15 cellular contexts compared by ENCODE assay signal in the genomic region with DNA sequence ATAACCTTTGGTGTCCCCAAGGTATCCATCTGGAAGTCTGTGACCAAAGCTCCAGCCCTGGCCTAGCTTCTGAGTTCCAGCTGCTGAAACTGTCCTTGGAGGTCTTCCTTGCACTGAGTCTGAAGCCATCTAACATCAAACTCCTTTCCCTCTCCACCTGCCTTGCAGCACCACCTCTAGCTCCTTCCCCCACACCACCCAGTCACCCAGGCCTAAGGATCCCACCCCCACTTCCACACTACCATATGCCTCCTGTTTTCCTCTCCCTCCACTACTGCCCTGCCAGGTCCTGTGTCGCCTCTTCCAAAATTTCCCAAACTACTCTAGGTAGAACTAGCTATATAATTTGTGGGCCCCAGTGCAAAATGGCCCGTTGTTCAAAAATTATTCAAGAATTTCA. TPM values are rescaled to one million over a fixed set of nuclear protein-coding genes. Genes with fewer than 3 reads are reported as not detected.
A peak's percentile ranks its signal among the peaks of the same experiment; 100 is the strongest.
DNase-seq lines count a peak whose midpoint lies in the region; ATAC-seq, FAIRE-seq and TF ChIP-seq lines count a peak whose summit lies in the region.
"Had no signal": no experiment of that assay in that cellular context is flagged by ENCODE, and none has a peak within 500 bp of the region (broad histone marks: within the 10 kb centered on the region; RNA-seq: fewer than 3 reads in every experiment).

No MANE protein-coding gene starts in this region.

- no peaks in the 10 kb centered on the region for H3K9me2 ChIP-seq in PC-9 (ENCODE audit: insufficient read depth)

- H3K27ac ChIP-seq in HepG2 (ENCODE audit: extremely low read length, insufficient read depth, low read length) (no peak overlapping the region), right lobe of liver (no peak overlapping the region), PC-9 (no peak overlapping the region)
- H3K27ac ChIP-seq: RWPE1, vagina had no signal

- no peak for TF ChIP-seq CTCF in HepG2 (CRISPR knock-in tag; IDR thresholded peaks at IDR 0.05)
- no peak for TF ChIP-seq CTCF in right lobe of liver (IDR thresholded peaks at IDR 0.05)
- TF ChIP-seq CTCF in PC-9 (conservative IDR thresholded peaks at IDR 0.05), result no peak

- no peak for DNase-seq in HepG2 (ENCODE audit: low spot score)
- DNase-seq in right lobe of liver, result no peak
- no peak for DNase-seq in PC-9
- DNase-seq in activated naive CD8-positive, alpha-beta T cell treated with anti-CD3 and anti-CD28 coated beads, Interleukin-2, amount 50 U/mL, for 24 hours, result no peak
- peak; percentile 46 to 47 for DNase-seq in stimulated activated naive CD8-positive, alpha-beta T cell treated with anti-CD3 and anti-CD28 coated beads, Interleukin-15, amount 100 ng/mL, for 72 hours
- no peak for DNase-seq in midbrain (lab: John Stamatoyannopoulos, UW)
- DNase-seq: occipital lobe had no signal

- H3F3A ChIP-seq in PC-9 (ENCODE audit: insufficient read depth, low read depth), result peaks cover 32% of the 10 kb centered on the region

- H2AFZ ChIP-seq in HepG2 (ENCODE audit: low read length), result no peak overlapping the region
- H2AFZ ChIP-seq in PC-9, result no peak overlapping the region

- TF ChIP-seq POLR2A in HepG2 (IDR thresholded peaks at IDR 0.05; ENCODE audit: insufficient read depth in 1 of 2, low read depth in 2 of 2, low read length in 2 of 2), result no peak
- TF ChIP-seq POLR2A in right lobe of liver (IDR thresholded peaks at IDR 0.05), result no peak

- no peak overlapping the region for H3K4me2 ChIP-seq in HepG2 (ENCODE audit: low read depth, low read length)
- H3K4me2 ChIP-seq in PC-9, result peak overlapping the region; percentile 14; the same call in 1 of the 2 replicates

- H3K27me3 Mint-ChIP-seq in activated naive CD8-positive, alpha-beta T cell treated with anti-CD3 and anti-CD28 coated beads, Interleukin-2, amount 50 U/mL, for 24 hours, result peaks cover 20% of the 10 kb centered on the region
- H3K27me3 Mint-ChIP-seq in stimulated activated naive CD8-positive, alpha-beta T cell treated with anti-CD3 and anti-CD28 coated beads, Interleukin-15, amount 100 ng/mL, for 72 hours, result peaks cover 41% of the 10 kb centered on the region

- no peaks in the 10 kb centered on the region for H4K20me1 ChIP-seq in HepG2 (ENCODE audit: insufficient read depth, low read length)
- H4K20me1 ChIP-seq in PC-9 (ENCODE audit: insufficient read depth), result no peaks in the 10 kb centered on the region; the same call in 1 of the 2 replicates

- no peaks in the 10 kb centered on the region for H3K9me3 Mint-ChIP-seq in activated naive CD8-positive, alpha-beta T cell treated with anti-CD3 and anti-CD28 coated beads, Interleukin-2, amount 50 U/mL, for 24 hours
- no peaks in the 10 kb centered on the region for H3K9me3 Mint-ChIP-seq in stimulated activated naive CD8-positive, alpha-beta T cell treated with anti-CD3 and anti-CD28 coated beads, Interleukin-15, amount 100 ng/mL, for 72 hours

- no peaks in the 10 kb centered on the region for H3K36me3 Mint-ChIP-seq in activated naive CD8-positive, alpha-beta T cell treated with anti-CD3 and anti-CD28 coated beads, Interleukin-2, amount 50 U/mL, for 24 hours (ENCODE audit: low read depth)

- H3K9me3 ChIP-seq in HepG2 (ENCODE audit: low read length) (no peaks in the 10 kb centered on the region), right lobe of liver (no peaks in the 10 kb centered on the region), PC-9 (ENCODE audit: insufficient read depth, low read depth) (no peaks in the 10 kb centered on the region)
- H3K9me3 ChIP-seq: vagina had no signal

- H3K79me2 ChIP-seq in HepG2 (ENCODE audit: insufficient read depth, low read length), result no peaks in the 10 kb centered on the region
- no peaks in the 10 kb centered on the region for H3K79me2 ChIP-seq in PC-9 (ENCODE audit: low read depth)

- WGBS in HepG2 (ENCODE audit: low lambda C conversion rate), result 35% methylated on average over 2 of the region's 2 CpGs
- WGBS in right lobe of liver (ENCODE audit: insufficient coverage, low coverage, low lambda C conversion rate, missing lambda C conversion rate), result 60% methylated on average over 2 of the region's 2 CpGs

- CTCF ChIA-PET in HepG2 (lab: Yijun Ruan, JAX; ENCODE audit: low intra/inter-chr PET ratio, low total read pairs), result interaction anchor here (0.8 to 2.7 kb wide), 9 partner anchors 13 to 452 kb away, joined by 3 to 96 read pairs (median 6); a partner anchor contains a TSS
- CTCF ChIA-PET in PC-9 (lab: Charles Lee), result interaction anchor here (0.6 to 2.7 kb wide), 11 partner anchors 9 to 703 kb away, joined by 3 to 18 read pairs (median 5); a partner anchor contains a TSS

- H3K27me3 ChIP-seq in HepG2 (ENCODE audit: control insufficient read depth in 1 of 2, insufficient read depth in 2 of 2, low read length in 2 of 2) (peaks cover 5 to 28% of the 10 kb centered on the region in 2 experiments; a peak in 4 of 5 replicates), right lobe of liver (no peaks in the 10 kb centered on the region), PC-9 (ENCODE audit: insufficient read depth, low read depth) (no peaks in the 10 kb centered on the region)
- H3K27me3 ChIP-seq: vagina had no signal

- peaks cover 47% of the 10 kb centered on the region for H3K4me1 Mint-ChIP-seq in activated naive CD8-positive, alpha-beta T cell treated with anti-CD3 and anti-CD28 coated beads, Interleukin-2, amount 50 U/mL, for 24 hours
- peaks cover 68% of the 10 kb centered on the region for H3K4me1 Mint-ChIP-seq in stimulated activated naive CD8-positive, alpha-beta T cell treated with anti-CD3 and anti-CD28 coated beads, Interleukin-15, amount 100 ng/mL, for 72 hours

- intact Hi-C loops in HepG2 (cut with micrococcal nuclease; ENCODE audit: unreplicated experiment) (loop anchor here (1.0 kb wide), 3 partner anchors 40 to 131 kb away; no protein-coding TSS in a partner anchor), right lobe of liver (cut with DNase I) (loop anchor here (5.0 to 10.0 kb wide), 3 partner anchors 118 to 456 kb away; no protein-coding TSS in a partner anchor), PC-9 (cut with micrococcal nuclease; ENCODE audit: unreplicated experiment) (loop anchor here (1.0 kb wide), 3 partner anchors 44 to 452 kb away; a partner anchor contains a TSS)

- TF ChIP-seq RAD21 in HepG2 (CRISPR knock-in tag; IDR thresholded peaks at IDR 0.05), result no peak

- no TSS peak for BruUV-seq in HepG2 (replicated peaks; lab: Mats Ljungman, UMichigan)
- BruUV-seq in PC-9 (replicated peaks; lab: Mats Ljungman, UMichigan), result no TSS peak

- no peak for TF ChIP-seq EP300 in HepG2 (IDR thresholded peaks at IDR 0.05; ENCODE audit: low read depth in 2 of 2, low read length in 2 of 2)
- no peak for TF ChIP-seq EP300 in HepG2 (CRISPR knock-in tag; IDR thresholded peaks at IDR 0.05; ENCODE audit: borderline replicate concordance)

- H3K27ac Mint-ChIP-seq in activated naive CD8-positive, alpha-beta T cell treated with anti-CD3 and anti-CD28 coated beads, Interleukin-2, amount 50 U/mL, for 24 hours, result peak overlapping the region; percentile 78
- H3K27ac Mint-ChIP-seq in stimulated activated naive CD8-positive, alpha-beta T cell treated with anti-CD3 and anti-CD28 coated beads, Interleukin-15, amount 100 ng/mL, for 72 hours, result peak overlapping the region; percentile 98 to 100

- FAIRE-seq in HepG2 (lab: Jason Lieb, UNC), result no peak

- no peak overlapping the region for H3K9ac ChIP-seq in HepG2 (ENCODE audit: insufficient read depth, low read depth, low read length)

- POLR2A ChIA-PET in HepG2 (lab: Yijun Ruan, JAX), result interaction anchor here (1.4 to 4.3 kb wide), 7 partner anchors 23 to 452 kb away, joined by 4 to 21 read pairs (median 8); a partner anchor contains a TSS
- POLR2A ChIA-PET in PC-9 (lab: Charles Lee; ENCODE audit: unreplicated experiment), result interaction anchor here (0.5 kb wide), 1 partner anchor 199 kb away, joined by 8 read pairs; no protein-coding TSS in a partner anchor

- H3K36me3 ChIP-seq in HepG2 (replicated peaks in 1 of 2; ENCODE audit: control insufficient read depth in 1 of 2, insufficient read depth in 2 of 2, low read length in 2 of 2) (no peaks in the 10 kb centered on the region), right lobe of liver (no peaks in the 10 kb centered on the region), PC-9 (ENCODE audit: low read depth) (no peaks in the 10 kb centered on the region)
- H3K36me3 ChIP-seq: vagina had no signal

- in situ Hi-C loops in HepG2 (cut with HindIII; ENCODE audit: extremely low pct_ligation_motif_present, low pct_unique_long_range_greater_than_20kb), result loop anchor here (5.0 kb wide), 1 partner anchor 453 kb away; no protein-coding TSS in a partner anchor

- peak overlapping the region; percentile 27 for H3K4me3 Mint-ChIP-seq in activated naive CD8-positive, alpha-beta T cell treated with anti-CD3 and anti-CD28 coated beads, Interleukin-2, amount 50 U/mL, for 24 hours
- peak overlapping the region; percentile 78 to 88 for H3K4me3 Mint-ChIP-seq in stimulated activated naive CD8-positive, alpha-beta T cell treated with anti-CD3 and anti-CD28 coated beads, Interleukin-15, amount 100 ng/mL, for 72 hours

- H3K4me3 ChIP-seq in HepG2 (replicated peaks in 1 of 3; ENCODE audit: insufficient read depth in 1 of 3, low read depth in 2 of 3, low read length in 3 of 3) (no peak overlapping the region), right lobe of liver (no peak overlapping the region), PC-9 (no peak overlapping the region)
- H3K4me3 ChIP-seq: vagina had no signal

- ATAC-seq in HepG2 (no peak), right lobe of liver (no peak), HG03439 (IDR thresholded peaks at IDR 0.05; ENCODE audit: unreplicated experiment) (no peak), GM21528 (IDR thresholded peaks at IDR 0.05; ENCODE audit: low FRiP score, unreplicated experiment) (no peak)
- peak; percentile 9 for ATAC-seq in activated naive CD8-positive, alpha-beta T cell treated with anti-CD3 and anti-CD28 coated beads, Interleukin-2, amount 50 U/mL, for 24 hours
- peak; percentile 50 for ATAC-seq in stimulated activated naive CD8-positive, alpha-beta T cell treated with anti-CD3 and anti-CD28 coated beads, Interleukin-15, amount 100 ng/mL, for 72 hours

- H3K4me1 ChIP-seq in HepG2 (ENCODE audit: insufficient read depth, low read length) (no peaks in the 10 kb centered on the region), right lobe of liver (no peaks in the 10 kb centered on the region), PC-9 (replicated peaks; ENCODE audit: insufficient read depth) (peaks cover 22% of the 10 kb centered on the region)

RNA-seq across cellular contexts. Expression of a gene that starts 10.8 kb away (rescaled TPM):
- total RNA-seq in HepG2 (2016; rRNA removed; fragmentation: Illumina TruSeq; extraction: Trizol) (not detected in 2 replicates), right lobe of liver (not detected), PC-9 (2021) (0.33 and 0.60 TPM in 2 replicates)
- not detected in 2 replicates for total RNA-seq in HepG2 (2016; cell fraction: cytosol; rRNA removed; fragmentation: Illumina TruSeq; extraction: Trizol; ENCODE audit: low read depth)
- not detected in 2 replicates for total RNA-seq in HepG2 (2016; cell fraction: insoluble cytoplasmic fraction; rRNA removed; fragmentation: Illumina TruSeq; extraction: Trizol)
- not detected in 2 replicates for total RNA-seq in HepG2 (2016; cell fraction: membrane; rRNA removed; fragmentation: Illumina TruSeq; extraction: Trizol)
- not detected in 2 replicates for total RNA-seq in HepG2 (2016; cell fraction: nucleus; rRNA removed; fragmentation: Illumina TruSeq; extraction: Trizol)
- 0.04 TPM in 1 of 2 replicates, not detected in the other for polyA plus RNA-seq in HepG2 (2011; rRNA removed)
- not detected in 2 replicates for polyA plus RNA-seq in HepG2 (2011; cell fraction: cytosol; rRNA removed)
- polyA plus RNA-seq in HepG2 (2011; cell fraction: nucleus; rRNA removed), result 0.11 TPM in 1 of 2 replicates, not detected in the other
- not detected in 2 replicates for polyA plus RNA-seq in HepG2 (2012)
- polyA plus RNA-seq in HepG2 (2016; cell fraction: cytosol; fragmentation: Illumina TruSeq; extraction: Trizol; ENCODE audit: low read depth), result not detected in 2 replicates
- polyA plus RNA-seq in HepG2 (2016; cell fraction: insoluble cytoplasmic fraction; fragmentation: Illumina TruSeq; extraction: Trizol; ENCODE audit: low read depth), result not detected in 2 replicates
- polyA plus RNA-seq in HepG2 (2016; cell fraction: membrane; fragmentation: Illumina TruSeq; extraction: Trizol; ENCODE audit: low read depth), result not detected in 2 replicates
- not detected in 2 replicates for polyA plus RNA-seq in HepG2 (2016; cell fraction: nucleus; fragmentation: Illumina TruSeq; extraction: Trizol; ENCODE audit: insufficient read depth, low read depth)
- not detected in 2 replicates for polyA minus RNA-seq in HepG2 (2011; rRNA and poly(A)+ RNA removed; ENCODE audit: low replicate concordance)
- not detected in 2 replicates for polyA minus RNA-seq in HepG2 (2011; cell fraction: cytosol; rRNA and poly(A)+ RNA removed)
- not detected in 2 replicates for polyA minus RNA-seq in HepG2 (2011; cell fraction: nucleus; rRNA and poly(A)+ RNA removed)
- total RNA-seq: MCF 10A, mononuclear cell, occipital lobe, vagina had no signal

RNA-seq across cellular contexts. Expression of a gene that starts 12.3 kb away (rescaled TPM):
- not detected in 2 replicates for total RNA-seq in HepG2 (2016; rRNA removed; fragmentation: Illumina TruSeq; extraction: Trizol)
- not detected in 2 replicates for total RNA-seq in HepG2 (2016; cell fraction: cytosol; rRNA removed; fragmentation: Illumina TruSeq; extraction: Trizol; ENCODE audit: low read depth)
- not detected in 2 replicates for total RNA-seq in HepG2 (2016; cell fraction: insoluble cytoplasmic fraction; rRNA removed; fragmentation: Illumina TruSeq; extraction: Trizol)
- total RNA-seq in HepG2 (2016; cell fraction: membrane; rRNA removed; fragmentation: Illumina TruSeq; extraction: Trizol), result not detected in 2 replicates
- total RNA-seq in HepG2 (2016; cell fraction: nucleus; rRNA removed; fragmentation: Illumina TruSeq; extraction: Trizol), result not detected in 2 replicates
- polyA plus RNA-seq in HepG2 (2011; rRNA removed), result not detected in 2 replicates
- polyA plus RNA-seq in HepG2 (2011; cell fraction: cytosol; rRNA removed), result not detected in 2 replicates
- polyA plus RNA-seq in HepG2 (2011; cell fraction: nucleus; rRNA removed), result not detected in 2 replicates
- polyA plus RNA-seq in HepG2 (2012), result not detected in 2 replicates
- polyA plus RNA-seq in HepG2 (2016; cell fraction: cytosol; fragmentation: Illumina TruSeq; extraction: Trizol; ENCODE audit: low read depth), result not detected in 2 replicates
- not detected in 2 replicates for polyA plus RNA-seq in HepG2 (2016; cell fraction: insoluble cytoplasmic fraction; fragmentation: Illumina TruSeq; extraction: Trizol; ENCODE audit: low read depth)
- polyA plus RNA-seq in HepG2 (2016; cell fraction: membrane; fragmentation: Illumina TruSeq; extraction: Trizol; ENCODE audit: low read depth), result not detected in 2 replicates
- not detected in 2 replicates for polyA plus RNA-seq in HepG2 (2016; cell fraction: nucleus; fragmentation: Illumina TruSeq; extraction: Trizol; ENCODE audit: insufficient read depth, low read depth)
- not detected in 2 replicates for polyA minus RNA-seq in HepG2 (2011; rRNA and poly(A)+ RNA removed; ENCODE audit: low replicate concordance)
- not detected in 2 replicates for polyA minus RNA-seq in HepG2 (2011; cell fraction: cytosol; rRNA and poly(A)+ RNA removed)
- not detected in 2 replicates for polyA minus RNA-seq in HepG2 (2011; cell fraction: nucleus; rRNA and poly(A)+ RNA removed)
- total RNA-seq in right lobe of liver, result not detected
- not detected in 2 replicates for total RNA-seq in PC-9 (2021)
- total RNA-seq: esophagus mucosa, MCF 10A, mononuclear cell, occipital lobe, subcutaneous adipose tissue, vagina had no signal

RNA-seq across cellular contexts. Expression of a gene that starts 29.3 kb away (rescaled TPM):
- total RNA-seq in HepG2 (2016; rRNA removed; fragmentation: Illumina TruSeq; extraction: Trizol) (36.0 and 65.1 TPM in 2 replicates), right lobe of liver (100 to 1,000 TPM in 4 of 6 experiments, 10 to 100 TPM in 2; 84.3 to 373 (median 116) TPM), PC-9 (2021) (114 and 117 TPM in 2 replicates)
- total RNA-seq in HepG2 (2016; cell fraction: cytosol; rRNA removed; fragmentation: Illumina TruSeq; extraction: Trizol; ENCODE audit: low read depth), result 6.2 and 6.3 TPM in 2 replicates
- 34.4 and 64.3 TPM in 2 replicates for total RNA-seq in HepG2 (2016; cell fraction: insoluble cytoplasmic fraction; rRNA removed; fragmentation: Illumina TruSeq; extraction: Trizol)
- total RNA-seq in HepG2 (2016; cell fraction: membrane; rRNA removed; fragmentation: Illumina TruSeq; extraction: Trizol), result 21.2 and 23.6 TPM in 2 replicates
- 61.5 and 66.3 TPM in 2 replicates for total RNA-seq in HepG2 (2016; cell fraction: nucleus; rRNA removed; fragmentation: Illumina TruSeq; extraction: Trizol)
- 49.0 and 67.2 TPM in 2 replicates for polyA plus RNA-seq in HepG2 (2011; rRNA removed)
- polyA plus RNA-seq in HepG2 (2011; cell fraction: cytosol; rRNA removed), result 51.5 and 81.1 TPM in 2 replicates
- polyA plus RNA-seq in HepG2 (2011; cell fraction: nucleus; rRNA removed), result 16.0 and 26.7 TPM in 2 replicates
- polyA plus RNA-seq in HepG2 (2012), result 44.1 and 51.7 TPM in 2 replicates
- 5.0 TPM in 2 replicates for polyA plus RNA-seq in HepG2 (2016; cell fraction: cytosol; fragmentation: Illumina TruSeq; extraction: Trizol; ENCODE audit: low read depth)
- polyA plus RNA-seq in HepG2 (2016; cell fraction: insoluble cytoplasmic fraction; fragmentation: Illumina TruSeq; extraction: Trizol; ENCODE audit: low read depth), result 33.1 and 34.5 TPM in 2 replicates
- polyA plus RNA-seq in HepG2 (2016; cell fraction: membrane; fragmentation: Illumina TruSeq; extraction: Trizol; ENCODE audit: low read depth), result 13.3 and 15.5 TPM in 2 replicates
- 86.0 and 86.3 TPM in 2 replicates for polyA plus RNA-seq in HepG2 (2016; cell fraction: nucleus; fragmentation: Illumina TruSeq; extraction: Trizol; ENCODE audit: insufficient read depth, low read depth)
- polyA minus RNA-seq in HepG2 (2011; rRNA and poly(A)+ RNA removed; ENCODE audit: low replicate concordance), result 33.3 and 94.7 TPM in 2 replicates
- 68.1 and 88.6 TPM in 2 replicates for polyA minus RNA-seq in HepG2 (2011; cell fraction: cytosol; rRNA and poly(A)+ RNA removed)
- polyA minus RNA-seq in HepG2 (2011; cell fraction: nucleus; rRNA and poly(A)+ RNA removed), result 15.1 and 31.3 TPM in 2 replicates

RNA-seq across cellular contexts. Expression of a gene that starts 44.0 kb away (rescaled TPM):
- 22.0 and 38.3 TPM in 2 replicates for total RNA-seq in HepG2 (2016; rRNA removed; fragmentation: Illumina TruSeq; extraction: Trizol)
- total RNA-seq in HepG2 (2016; cell fraction: cytosol; rRNA removed; fragmentation: Illumina TruSeq; extraction: Trizol; ENCODE audit: low read depth), result 17.7 and 19.7 TPM in 2 replicates
- 22.2 and 38.4 TPM in 2 replicates for total RNA-seq in HepG2 (2016; cell fraction: insoluble cytoplasmic fraction; rRNA removed; fragmentation: Illumina TruSeq; extraction: Trizol)
- 35.6 and 38.6 TPM in 2 replicates for total RNA-seq in HepG2 (2016; cell fraction: membrane; rRNA removed; fragmentation: Illumina TruSeq; extraction: Trizol)
- 39.9 and 40.9 TPM in 2 replicates for total RNA-seq in HepG2 (2016; cell fraction: nucleus; rRNA removed; fragmentation: Illumina TruSeq; extraction: Trizol)
- polyA plus RNA-seq in HepG2 (2011; rRNA removed), result 65.6 and 75.9 TPM in 2 replicates
- 66.7 and 88.3 TPM in 2 replicates for polyA plus RNA-seq in HepG2 (2011; cell fraction: cytosol; rRNA removed)
- polyA plus RNA-seq in HepG2 (2011; cell fraction: nucleus; rRNA removed), result 46.0 and 49.6 TPM in 2 replicates
- 22.5 and 24.8 TPM in 2 replicates for polyA plus RNA-seq in HepG2 (2012)
- 16.5 and 19.7 TPM in 2 replicates for polyA plus RNA-seq in HepG2 (2016; cell fraction: cytosol; fragmentation: Illumina TruSeq; extraction: Trizol; ENCODE audit: low read depth)
- polyA plus RNA-seq in HepG2 (2016; cell fraction: insoluble cytoplasmic fraction; fragmentation: Illumina TruSeq; extraction: Trizol; ENCODE audit: low read depth), result 24.3 and 27.0 TPM in 2 replicates
- 29.1 and 31.7 TPM in 2 replicates for polyA plus RNA-seq in HepG2 (2016; cell fraction: membrane; fragmentation: Illumina TruSeq; extraction: Trizol; ENCODE audit: low read depth)
- 41.1 and 42.9 TPM in 2 replicates for polyA plus RNA-seq in HepG2 (2016; cell fraction: nucleus; fragmentation: Illumina TruSeq; extraction: Trizol; ENCODE audit: insufficient read depth, low read depth)
- polyA minus RNA-seq in HepG2 (2011; rRNA and poly(A)+ RNA removed; ENCODE audit: low replicate concordance), result 127 and 240 TPM in 2 replicates
- 35.0 and 40.9 TPM in 2 replicates for polyA minus RNA-seq in HepG2 (2011; cell fraction: cytosol; rRNA and poly(A)+ RNA removed)
- 56.0 and 62.5 TPM in 2 replicates for polyA minus RNA-seq in HepG2 (2011; cell fraction: nucleus; rRNA and poly(A)+ RNA removed)
- 10 to 100 TPM; 16.6 to 26.2 (median 20.8) TPM for total RNA-seq in right lobe of liver
- total RNA-seq in PC-9 (2021), result 35.1 and 38.8 TPM in 2 replicates

RNA-seq across cellular contexts. Expression of a gene that starts 59.2 kb away (rescaled TPM):
- total RNA-seq in HepG2 (2016; rRNA removed; fragmentation: Illumina TruSeq; extraction: Trizol) (not detected in 2 replicates), right lobe of liver (not detected), PC-9 (2021) (0.23 TPM in 1 of 2 replicates, not detected in the other)
- total RNA-seq in HepG2 (2016; cell fraction: cytosol; rRNA removed; fragmentation: Illumina TruSeq; extraction: Trizol; ENCODE audit: low read depth), result not detected in 2 replicates
- not detected in 2 replicates for total RNA-seq in HepG2 (2016; cell fraction: insoluble cytoplasmic fraction; rRNA removed; fragmentation: Illumina TruSeq; extraction: Trizol)
- total RNA-seq in HepG2 (2016; cell fraction: membrane; rRNA removed; fragmentation: Illumina TruSeq; extraction: Trizol), result not detected in 2 replicates
- not detected in 2 replicates for total RNA-seq in HepG2 (2016; cell fraction: nucleus; rRNA removed; fragmentation: Illumina TruSeq; extraction: Trizol)
- 0.11 TPM in 1 of 2 replicates, not detected in the other for polyA plus RNA-seq in HepG2 (2011; rRNA removed)
- not detected in 2 replicates for polyA plus RNA-seq in HepG2 (2011; cell fraction: cytosol; rRNA removed)
- not detected in 2 replicates for polyA plus RNA-seq in HepG2 (2011; cell fraction: nucleus; rRNA removed)
- 0.32 and 0.45 TPM in 2 replicates for polyA plus RNA-seq in HepG2 (2012)
- polyA plus RNA-seq in HepG2 (2016; cell fraction: cytosol; fragmentation: Illumina TruSeq; extraction: Trizol; ENCODE audit: low read depth), result not detected in 2 replicates
- not detected in 2 replicates for polyA plus RNA-seq in HepG2 (2016; cell fraction: insoluble cytoplasmic fraction; fragmentation: Illumina TruSeq; extraction: Trizol; ENCODE audit: low read depth)
- not detected in 2 replicates for polyA plus RNA-seq in HepG2 (2016; cell fraction: membrane; fragmentation: Illumina TruSeq; extraction: Trizol; ENCODE audit: low read depth)
- polyA plus RNA-seq in HepG2 (2016; cell fraction: nucleus; fragmentation: Illumina TruSeq; extraction: Trizol; ENCODE audit: insufficient read depth, low read depth), result not detected in 2 replicates
- polyA minus RNA-seq in HepG2 (2011; rRNA and poly(A)+ RNA removed; ENCODE audit: low replicate concordance), result not detected in 2 replicates
- polyA minus RNA-seq in HepG2 (2011; cell fraction: cytosol; rRNA and poly(A)+ RNA removed), result not detected in 2 replicates
- not detected in 2 replicates for polyA minus RNA-seq in HepG2 (2011; cell fraction: nucleus; rRNA and poly(A)+ RNA removed)
- total RNA-seq: MCF 10A, occipital lobe, vagina had no signal

Comparison
In these comparisons a context has a peak if more than half of its experiments do, and no peak if none do; other contexts are left out.
1. ATAC-seq: peak in activated naive CD8-positive, alpha-beta T cell treated with anti-CD3 and anti-CD28 coated beads, Interleukin-2, amount 50 U/mL, for 24 hours (single experiment) and stimulated activated naive CD8-positive, alpha-beta T cell treated with anti-CD3 and anti-CD28 coated beads, Interleukin-15, amount 100 ng/mL, for 72 hours (single experiment); none in HepG2 (single experiment), right lobe of liver (0 of 4), HG03439 (single experiment) and GM21528 (single experiment).
2. DNase-seq: peak in stimulated activated naive CD8-positive, alpha-beta T cell treated with anti-CD3 and anti-CD28 coated beads, Interleukin-15, amount 100 ng/mL, for 72 hours (2 of 2); none in HepG2 (single experiment), right lobe of liver (0 of 3), PC-9 (0 of 2), activated naive CD8-positive, alpha-beta T cell treated with anti-CD3 and anti-CD28 coated beads, Interleukin-2, amount 50 U/mL, for 24 hours (single experiment) and midbrain (single experiment).